ENCODE assay signal across 17 cellular contexts in genomic region chr18:26336572-26336971, GRCh38.
"Had no signal": no experiment of that assay in that cellular context is flagged by ENCODE, and none has a peak within 500 bp of the region (broad histone marks: within the 10 kb centered on the region; RNA-seq: fewer than 3 reads in every experiment).

No MANE protein-coding gene starts in this region.

- H3K27me3 Mint-ChIP-seq: progenitor cell of endocrine pancreas; stimulated activated naive CD8-positive, alpha-beta T cell treated with anti-CD3 and anti-CD28 coated beads, Interleukin-15, Interleukin-2, amounts not matched to agents 100 ng/mL and 50 ng/mL, for 24 hours had no signal

- DNase-seq: activated CD4-positive, alpha-beta T cell treated with anti-CD3 and anti-CD28 coated beads for 1 hour; activated gamma-delta T cell treated with Interleukin-2 at 50 U/mL for 16 hours; activated T-cell treated with anti-CD3 and anti-CD28 coated beads for 4 hours; colonic mucosa; glutamatergic neuron; hippocampal formation; left lung; nucleus accumbens; stimulated activated CD4-positive, alpha-beta T cell treated with anti-CD3 and anti-CD28 coated beads, Interleukin-2, amount 100 ng/mL, for 24 hours; transverse colon; WERI-Rb-1 had no signal

- H3K27ac ChIP-seq: colonic mucosa, vagina, WERI-Rb-1 had no signal

- H3K9me3 ChIP-seq: colonic mucosa, left lung, right atrium auricular region, transverse colon, vagina had no signal

- H3K27ac Mint-ChIP-seq: activated naive CD4-positive, alpha-beta T cell treated with anti-CD3 and anti-CD28 coated beads, Interleukin-2, amount 50 U/mL, for 72 hours; activated T-helper 1 cell treated with anti-CD3 and anti-CD28 coated beads, Interleukin-12 subunit alpha, Interleukin-12 subunit beta, Interleukin-2, Interleukin-4 antibody, amounts not matched to agents 30 ng/mL and 10 ng/mL and 1 ng/mL, durations not matched to agents 14 hours and 24 hours and 36 hours; progenitor cell of endocrine pancreas; stimulated activated naive CD8-positive, alpha-beta T cell treated with anti-CD3 and anti-CD28 coated beads, Interleukin-15, Interleukin-2, amounts not matched to agents 100 ng/mL and 50 ng/mL, for 24 hours had no signal

- H3K27me3 ChIP-seq: colonic mucosa, left lung, right atrium auricular region, transverse colon, vagina had no signal

- H3K4me1 ChIP-seq: colonic mucosa, left lung had no signal

- H3K36me3 ChIP-seq: colonic mucosa, left lung, right atrium auricular region, transverse colon, vagina, WERI-Rb-1 had no signal

- H3K9me3 Mint-ChIP-seq: activated naive CD4-positive, alpha-beta T cell treated with anti-CD3 and anti-CD28 coated beads, Interleukin-2, amount 50 U/mL, for 72 hours; stimulated activated naive CD8-positive, alpha-beta T cell treated with anti-CD3 and anti-CD28 coated beads, Interleukin-15, Interleukin-2, amounts not matched to agents 100 ng/mL and 50 ng/mL, for 24 hours had no signal

- ATAC-seq: activated naive CD4-positive, alpha-beta T cell treated with anti-CD3 and anti-CD28 coated beads, Interleukin-2, amount 50 U/mL, for 72 hours; left lung had no signal

- H3K4me3 ChIP-seq: colonic mucosa, left lung, right atrium auricular region, transverse colon, vagina had no signal

- H3K4me3 Mint-ChIP-seq: activated T-helper 1 cell treated with anti-CD3 and anti-CD28 coated beads, Interleukin-12 subunit alpha, Interleukin-12 subunit beta, Interleukin-2, Interleukin-4 antibody, amounts not matched to agents 30 ng/mL and 10 ng/mL and 1 ng/mL, durations not matched to agents 14 hours and 24 hours and 36 hours; stimulated activated naive CD8-positive, alpha-beta T cell treated with anti-CD3 and anti-CD28 coated beads, Interleukin-15, Interleukin-2, amounts not matched to agents 100 ng/mL and 50 ng/mL, for 24 hours had no signal
